In the genomic region with DNA sequence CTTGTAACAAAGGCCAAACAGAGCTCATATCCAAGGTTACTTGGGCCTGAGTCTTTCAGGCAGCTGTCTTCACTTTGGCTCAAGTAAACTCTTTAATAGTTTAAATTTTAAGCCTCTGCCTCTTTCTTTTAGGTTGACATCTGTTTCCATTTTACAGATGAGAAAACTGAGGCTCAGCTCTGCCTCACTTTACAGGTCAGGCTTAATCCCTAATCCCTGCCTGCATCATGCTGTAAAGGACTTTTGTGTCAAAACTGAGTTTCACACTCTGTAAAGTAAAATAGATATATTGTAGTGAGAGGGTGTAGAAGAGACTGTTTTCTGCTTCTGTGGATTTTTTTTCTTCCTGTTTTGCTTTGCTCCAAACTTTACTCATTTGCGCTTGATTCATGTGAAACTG, we compare ENCODE assay signal across 16 cellular contexts. TPM values are rescaled to one million over a fixed set of nuclear protein-coding genes. Genes with fewer than 3 reads are reported as not detected.
DNase-seq lines count a peak whose midpoint lies in the region; FAIRE-seq and TF ChIP-seq lines count a peak whose summit lies in the region.
"Had no signal": no experiment of that assay in that cellular context is flagged by ENCODE, and none has a peak within 500 bp of the region (broad histone marks: within the 10 kb centered on the region; RNA-seq: fewer than 3 reads in every experiment).

No MANE protein-coding gene starts in this region.

- POLR2A ChIA-PET in activated CD4-positive, alpha-beta memory T cell treated with anti-CD3 and anti-CD28 coated beads, Interleukin-2, amount 10 ng/mL, durations not matched to agents 7 days and 5 days (lab: Charles Lee): interaction anchor here (1.1 to 3.0 kb wide), 4 partner anchors 8 to 13 kb away, joined by 4 to 12 read pairs (median 6); a partner anchor contains a TSS

- H3K9me3 ChIP-seq in hepatocyte (ENCODE audit: low read depth) (no peaks in the 10 kb centered on the region), small intestine (ENCODE audit: control insufficient read depth, low read depth) (no peaks in the 10 kb centered on the region)
- H3K9me3 ChIP-seq: psoas muscle had no signal

- peak overlapping the region; percentile 53 for H3K27ac Mint-ChIP-seq in T-helper 1 cell treated with Interleukin-12 subunit alpha and Interleukin-12 subunit beta and Interleukin-4 antibody, amounts not matched to agents 30 μg/mL and 1 μg/mL, for 36 hours
- H3K27ac Mint-ChIP-seq in activated CD4-positive, alpha-beta memory T cell treated with anti-CD3 and anti-CD28 coated beads, Interleukin-2, amount 10 ng/mL, durations not matched to agents 7 days and 5 days: peak overlapping the region; percentile 4
- H3K27ac Mint-ChIP-seq: activated B cell treated with CpG ODN at 0.5 μM for 24 hours had no signal

- no peak for FAIRE-seq in small intestine (lab: Jason Lieb, UNC)

- H3K4me3 Mint-ChIP-seq in T-helper 1 cell treated with Interleukin-12 subunit alpha and Interleukin-12 subunit beta and Interleukin-4 antibody, amounts not matched to agents 30 μg/mL and 1 μg/mL, for 36 hours: no peak overlapping the region
- no peak overlapping the region for H3K4me3 Mint-ChIP-seq in activated CD4-positive, alpha-beta memory T cell treated with anti-CD3 and anti-CD28 coated beads, Interleukin-2, amount 10 ng/mL, durations not matched to agents 7 days and 5 days
- H3K4me3 Mint-ChIP-seq: activated B cell treated with CpG ODN at 0.5 μM for 24 hours had no signal

- H3K9me2 ChIP-seq in hepatocyte (replicated peaks; ENCODE audit: insufficient read depth): no peaks in the 10 kb centered on the region

- H3K36me3 Mint-ChIP-seq in T-helper 1 cell treated with Interleukin-12 subunit alpha and Interleukin-12 subunit beta and Interleukin-4 antibody, amounts not matched to agents 30 μg/mL and 1 μg/mL, for 36 hours (ENCODE audit: low read depth): peaks cover 3% of the 10 kb centered on the region
- H3K36me3 Mint-ChIP-seq in activated CD4-positive, alpha-beta memory T cell treated with anti-CD3 and anti-CD28 coated beads, Interleukin-2, amount 10 ng/mL, durations not matched to agents 7 days and 5 days (ENCODE audit: low read depth): no peaks in the 10 kb centered on the region

- H3K27me3 ChIP-seq in hepatocyte: no peaks in the 10 kb centered on the region
- no peaks in the 10 kb centered on the region for H3K27me3 ChIP-seq in small intestine (ENCODE audit: control insufficient read depth in 2 of 2, insufficient read depth in 2 of 2, low read length in 2 of 2)

- H3K9me3 Mint-ChIP-seq in T-helper 1 cell treated with Interleukin-12 subunit alpha and Interleukin-12 subunit beta and Interleukin-4 antibody, amounts not matched to agents 30 μg/mL and 1 μg/mL, for 36 hours: no peaks in the 10 kb centered on the region
- H3K9me3 Mint-ChIP-seq in activated CD4-positive, alpha-beta memory T cell treated with anti-CD3 and anti-CD28 coated beads, Interleukin-2, amount 10 ng/mL, durations not matched to agents 7 days and 5 days: no peaks in the 10 kb centered on the region
- H3K9me3 Mint-ChIP-seq: activated B cell treated with CpG ODN at 0.5 μM for 24 hours had no signal

- no peak for TF ChIP-seq CTCF in hepatocyte (IDR thresholded peaks at IDR 0.05; ENCODE audit: poor library complexity)

- 79% methylated on average over 1 of the region's 1 CpG for WGBS in hepatocyte (ENCODE audit: low lambda C conversion rate, missing lambda C conversion rate)
- WGBS in small intestine, 3 donors: 65 to 84% (median 76%) methylated on average over 1 of the region's 1 CpG

- no peak for DNase-seq in T-helper 1 cell
- DNase-seq in activated CD4-positive, alpha-beta memory T cell treated with anti-CD3 and anti-CD28 coated beads, Interleukin-2, amount 10 ng/mL, durations not matched to agents 7 days and 5 days: no peak
- no peak for DNase-seq in hepatocyte (ENCODE audit: low spot score)
- no peak for DNase-seq in small intestine
- DNase-seq in NCI-H2196 (lab: John Stamatoyannopoulos, UW; ENCODE audit: unreplicated experiment): no peak
- DNase-seq in NCI-H1048 (lab: John Stamatoyannopoulos, UW): no peak
- DNase-seq in OCI-M1 (lab: John Stamatoyannopoulos, UW): no peak
- DNase-seq: 8988T; activated B cell treated with CpG ODN at 0.5 μM for 24 hours; glutamatergic neuron; NCI-H1105 treated with DMSO at 0.1 percent for 48 hours; NCI-H526; psoas muscle; Right ventricle myocardium superior; stimulated activated CD4-positive, alpha-beta T cell treated with anti-CD3 and anti-CD28 coated beads, Interleukin-4, amount 100 ng/mL, for 24 hours had no signal

- H3K4me1 ChIP-seq in hepatocyte (ENCODE audit: insufficient read depth) (peaks cover 80% of the 10 kb centered on the region), small intestine (ENCODE audit: control insufficient read depth in 2 of 2, insufficient read depth in 1 of 2, low read depth in 1 of 2, low read length in 1 of 2) (peaks cover 8 to 16% of the 10 kb centered on the region in 2 donors)

- peaks cover 100% of the 10 kb centered on the region for H3K79me2 ChIP-seq in hepatocyte

- peaks cover 65% of the 10 kb centered on the region for H4K20me1 ChIP-seq in hepatocyte (ENCODE audit: insufficient read depth, poor library complexity, severe bottlenecking)

- CTCF ChIA-PET in activated CD4-positive, alpha-beta memory T cell treated with anti-CD3 and anti-CD28 coated beads, Interleukin-2, amount 10 ng/mL, durations not matched to agents 7 days and 5 days (lab: Charles Lee): interaction anchor here (0.6 to 3.1 kb wide), 7 partner anchors 8 to 355 kb away, joined by 3 to 22 read pairs (median 4); a partner anchor contains a TSS

- H3K4me2 ChIP-seq in hepatocyte: peak overlapping the region; percentile 43

- H3K27ac ChIP-seq in hepatocyte (peak overlapping the region; percentile 78), small intestine (ENCODE audit: low read depth in 1 of 2, low read length in 1 of 2) (peak overlapping the region; percentile 8 to 27)

- no peaks in the 10 kb centered on the region for H3K27me3 Mint-ChIP-seq in T-helper 1 cell treated with Interleukin-12 subunit alpha and Interleukin-12 subunit beta and Interleukin-4 antibody, amounts not matched to agents 30 μg/mL and 1 μg/mL, for 36 hours (ENCODE audit: low read depth)
- no peaks in the 10 kb centered on the region for H3K27me3 Mint-ChIP-seq in activated CD4-positive, alpha-beta memory T cell treated with anti-CD3 and anti-CD28 coated beads, Interleukin-2, amount 10 ng/mL, durations not matched to agents 7 days and 5 days
- H3K27me3 Mint-ChIP-seq: activated B cell treated with CpG ODN at 0.5 μM for 24 hours had no signal

- no peak overlapping the region for H2AFZ ChIP-seq in hepatocyte

- H3K36me3 ChIP-seq in hepatocyte (replicated peaks; ENCODE audit: insufficient read depth, low read depth) (no peaks in the 10 kb centered on the region), small intestine (ENCODE audit: control insufficient read depth in 2 of 2, insufficient read depth in 2 of 2, low read length in 2 of 2) (no peaks in the 10 kb centered on the region)

- H3K4me1 Mint-ChIP-seq in T-helper 1 cell treated with Interleukin-12 subunit alpha and Interleukin-12 subunit beta and Interleukin-4 antibody, amounts not matched to agents 30 μg/mL and 1 μg/mL, for 36 hours (ENCODE audit: low read depth): peaks cover 34% of the 10 kb centered on the region
- peaks cover 62% of the 10 kb centered on the region for H3K4me1 Mint-ChIP-seq in activated CD4-positive, alpha-beta memory T cell treated with anti-CD3 and anti-CD28 coated beads, Interleukin-2, amount 10 ng/mL, durations not matched to agents 7 days and 5 days

- H3K4me3 ChIP-seq in hepatocyte (no peak overlapping the region), small intestine (ENCODE audit: low read depth in 1 of 2, low read length in 2 of 2) (no peak overlapping the region)
- H3K4me3 ChIP-seq: psoas muscle had no signal

RNA-seq across cellular contexts. Expression of a gene that starts 11.1 kb away (rescaled TPM):
- total RNA-seq in activated CD4-positive, alpha-beta memory T cell treated with anti-CD3 and anti-CD28 coated beads, Interleukin-2, amount 10 ng/mL, durations not matched to agents 7 days and 5 days: 10 to 100 TPM; 33.3 to 37.9 TPM
- 136 and 172 TPM in 2 replicates for total RNA-seq in hepatocyte
- polyA plus RNA-seq in hepatocyte (69.4 and 74.2 TPM in 2 replicates), small intestine (100 to 1,000 TPM; 137 to 335 (median 268) TPM)
